Comparison of ENCODE assay signal across 15 cellular contexts in the genomic region with DNA sequence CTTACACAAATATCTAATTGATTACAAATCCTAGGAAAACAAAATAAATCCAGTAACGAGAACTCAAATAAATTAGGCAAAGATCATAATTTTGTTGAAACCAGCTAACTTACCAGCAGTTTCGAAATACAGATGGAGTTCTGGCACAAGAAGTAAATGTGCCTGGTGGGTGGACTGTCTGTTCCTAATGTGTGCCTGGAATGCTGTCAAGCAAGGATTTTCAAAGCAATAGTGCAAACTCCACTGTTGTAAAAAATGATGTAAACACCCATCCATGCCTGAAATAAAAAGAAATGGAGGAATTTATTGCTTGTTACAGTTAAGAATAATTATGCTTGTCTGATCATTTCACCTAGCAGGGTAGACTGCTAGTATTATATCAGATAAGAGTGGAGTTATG.
DNase-seq lines count a peak whose midpoint lies in the region; ATAC-seq and TF ChIP-seq lines count a peak whose summit lies in the region.
"Had no signal": no experiment of that assay in that cellular context is flagged by ENCODE, and none has a peak within 500 bp of the region (broad histone marks: within the 10 kb centered on the region; RNA-seq: fewer than 3 reads in every experiment).

No MANE protein-coding gene starts in this region.

- H3K27ac Mint-ChIP-seq in T-helper 17 cell, result no peak overlapping the region
- H3K27ac Mint-ChIP-seq: CD8-positive, alpha-beta memory T cell; HFFc6 had no signal

- WGBS in upper lobe of left lung, 2 donors, result 56 to 76% methylated on average over 2 of the region's 2 CpGs

- TF ChIP-seq EP300 in upper lobe of left lung (IDR thresholded peaks at IDR 0.05), result no peak

- no peaks in the 10 kb centered on the region for H3K4me1 Mint-ChIP-seq in T-helper 17 cell
- H3K4me1 Mint-ChIP-seq: CD8-positive, alpha-beta memory T cell had no signal

- H3K4me1 ChIP-seq in mucosa of descending colon (ENCODE audit: low read depth) (no peaks in the 10 kb centered on the region), upper lobe of left lung (no peaks in the 10 kb centered on the region)
- H3K4me1 ChIP-seq: BLaER1 had no signal

- TF ChIP-seq CTCF in mucosa of descending colon (IDR thresholded peaks at IDR 0.05), result no peak
- no peak for TF ChIP-seq CTCF in upper lobe of left lung (IDR thresholded peaks at IDR 0.05)

- H3K9me3 ChIP-seq in mucosa of descending colon (no peaks in the 10 kb centered on the region), T-helper 17 cell (ENCODE audit: control insufficient read depth, low read length, poor library complexity, severe bottlenecking) (no peaks in the 10 kb centered on the region), upper lobe of left lung (peaks cover 0 to 3% (median 0%) of the 10 kb centered on the region in 4 donors)

- TF ChIP-seq POLR2A in upper lobe of left lung (IDR thresholded peaks at IDR 0.05), result no peak

- no peaks in the 10 kb centered on the region for H3K27me3 ChIP-seq in upper lobe of left lung
- H3K27me3 ChIP-seq: BLaER1 had no signal

- ATAC-seq in mucosa of descending colon, result peak; percentile 78
- no peak for ATAC-seq in T-helper 17 cell
- ATAC-seq in upper lobe of left lung (ENCODE audit: low FRiP score in 2 of 2), result no peak

- no peak overlapping the region for H3K4me3 Mint-ChIP-seq in T-helper 17 cell
- H3K4me3 Mint-ChIP-seq: CD8-positive, alpha-beta memory T cell; HFFc6 had no signal

- H3K36me3 ChIP-seq in mucosa of descending colon (ENCODE audit: low read depth), result no peaks in the 10 kb centered on the region
- no peaks in the 10 kb centered on the region for H3K36me3 ChIP-seq in upper lobe of left lung
- H3K36me3 ChIP-seq: BLaER1 had no signal

- H3K4me3 ChIP-seq in mucosa of descending colon, result no peak overlapping the region
- no peak overlapping the region for H3K4me3 ChIP-seq in upper lobe of left lung
- H3K4me3 ChIP-seq: BLaER1 had no signal

- intact Hi-C loops in mucosa of descending colon (cut with DNase I, micrococcal nuclease), result no loop called here

- no peak overlapping the region for H3K27ac ChIP-seq in upper lobe of left lung
- H3K27ac ChIP-seq: 22Rv1, BLaER1 had no signal

- DNase-seq in NCI-H446 (lab: John Stamatoyannopoulos, UW) (peak; percentile 13 to 18), NCI-H446 treated with DMSO at 0.1 percent for 48 hours (lab: John Stamatoyannopoulos, UW) (no peak), inferior parietal cortex (ENCODE audit: extremely low spot score) (peak; percentile 29), mucosa of descending colon (peak in 1 of 3 donors; percentile 16), T-helper 17 cell (no peak), SHP77 (lab: John Stamatoyannopoulos, UW) (no peak), upper lobe of left lung (no peak)
- DNase-seq in stimulated activated CD4-positive, alpha-beta T cell treated with anti-CD3 and anti-CD28 coated beads, Interleukin-4, amount 100 ng/mL, for 4 hours, result no peak
- DNase-seq: CD8-positive, alpha-beta memory T cell; DMS53; GF-D8; HCEC 1CT; HFFc6 had no signal

- no peaks in the 10 kb centered on the region for H3K36me3 Mint-ChIP-seq in T-helper 17 cell (ENCODE audit: low read depth)
- H3K36me3 Mint-ChIP-seq: CD8-positive, alpha-beta memory T cell had no signal

- no peaks in the 10 kb centered on the region for H3K27me3 Mint-ChIP-seq in T-helper 17 cell
- H3K27me3 Mint-ChIP-seq: CD8-positive, alpha-beta memory T cell had no signal

Comparison
In these comparisons a context has a peak if more than half of its experiments do, and no peak if none do; other contexts are left out.
1. DNase-seq: peak in NCI-H446 (2 of 2) and inferior parietal cortex (single experiment); none in NCI-H446 treated with DMSO at 0.1 percent for 48 hours (single experiment), stimulated activated CD4-positive, alpha-beta T cell treated with anti-CD3 and anti-CD28 coated beads, Interleukin-4, amount 100 ng/mL, for 4 hours (0 of 2), T-helper 17 cell (0 of 3), SHP77 (0 of 2) and upper lobe of left lung (0 of 2).